11 cellular contexts compared by ENCODE assay signal in the genomic region with DNA sequence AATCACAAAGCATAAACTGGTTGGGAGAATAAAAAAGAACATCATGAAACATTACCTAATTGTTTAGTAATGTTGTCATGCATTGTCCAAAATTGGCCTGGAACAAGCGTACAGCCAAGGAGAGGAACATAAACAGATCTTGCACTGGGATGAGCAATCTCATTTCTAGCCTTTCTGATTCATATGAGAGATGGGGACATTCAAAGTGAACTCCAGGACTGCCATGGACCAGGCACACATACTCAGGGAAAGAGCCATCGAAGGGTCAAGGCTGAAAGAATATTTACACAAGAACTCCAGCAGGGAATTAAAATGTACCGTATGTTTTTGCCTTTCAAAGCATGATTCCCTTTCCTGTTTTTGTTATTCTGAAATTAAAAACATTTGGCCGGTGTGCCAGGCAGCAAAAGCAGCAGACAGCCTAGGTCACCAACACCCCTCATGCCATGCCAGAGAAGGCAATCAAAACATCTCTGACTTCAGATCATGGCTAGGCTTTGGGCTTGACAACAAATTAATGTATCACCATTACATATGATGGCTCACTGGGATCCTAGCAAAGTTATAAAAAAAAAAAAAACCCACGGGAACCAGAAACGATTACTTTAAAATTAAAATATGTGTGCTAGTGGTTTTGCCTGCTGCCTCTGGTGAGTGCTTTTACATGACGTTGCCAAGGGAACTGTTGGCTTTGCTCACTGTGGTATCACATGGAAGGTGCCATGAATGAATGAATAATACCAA.
A peak's percentile ranks its signal among the peaks of the same experiment; 100 is the strongest.
DNase-seq lines count a peak whose midpoint lies in the region; ATAC-seq, FAIRE-seq and TF ChIP-seq lines count a peak whose summit lies in the region.
"Had no signal": no experiment of that assay in that cellular context is flagged by ENCODE, and none has a peak within 500 bp of the region (broad histone marks: within the 10 kb centered on the region; RNA-seq: fewer than 3 reads in every experiment).

No MANE protein-coding gene starts in this region.

- peak; percentile 63 for ATAC-seq in lung (ENCODE audit: insufficient read depth, low FRiP score)
- no peak for ATAC-seq in HG03378 (IDR thresholded peaks at IDR 0.05; ENCODE audit: unreplicated experiment)
- ATAC-seq: SK-N-SH treated with all-trans-retinoic acid at 6 μM for 48 hours had no signal

- no peak overlapping the region for H3K4me3 Mint-ChIP-seq in nephron progenitor cell

- peaks cover 8 to 25% of the 10 kb centered on the region in 2 donors for H3K4me1 ChIP-seq in lung (ENCODE audit: control insufficient read depth in 2 of 2, insufficient read depth in 2 of 2, low read length in 2 of 2)
- no peaks in the 10 kb centered on the region for H3K4me1 ChIP-seq in thymus (ENCODE audit: control insufficient read depth, insufficient read depth, low read length)

- no peak overlapping the region for H3K27ac Mint-ChIP-seq in nephron progenitor cell

- no peak overlapping the region for H3K4me3 ChIP-seq in lung
- no peak overlapping the region for H3K4me3 ChIP-seq in thymus (ENCODE audit: low read length)

- H3K36me3 ChIP-seq in lung (ENCODE audit: control insufficient read depth in 2 of 2, insufficient read depth in 2 of 2, low read length in 2 of 2) (peaks cover 2 to 5% of the 10 kb centered on the region in 2 donors), thymus (ENCODE audit: control insufficient read depth, insufficient read depth) (no peaks in the 10 kb centered on the region)

- no peaks in the 10 kb centered on the region for H3K9me3 Mint-ChIP-seq in nephron progenitor cell

- H3K4me1 Mint-ChIP-seq in nephron progenitor cell = peaks cover 28% of the 10 kb centered on the region

- TF ChIP-seq CTCF in lung (IDR thresholded peaks at IDR 0.05; ENCODE audit: control extremely low read depth, extremely low read depth) (no peak), nephron progenitor cell (IDR thresholded peaks at IDR 0.05) (no peak)

- H3K9me3 ChIP-seq in lung (ENCODE audit: control insufficient read depth in 2 of 2, insufficient read depth in 1 of 2, low read length in 1 of 2) = no peaks in the 10 kb centered on the region
- no peaks in the 10 kb centered on the region for H3K9me3 ChIP-seq in thymus (ENCODE audit: control insufficient read depth)

- DNase-seq in RPMI7951 (ENCODE audit: low read depth) (peak; percentile 32), lung (ENCODE audit: low spot score) (no peak), nephron progenitor cell (no peak), NCI-H2107 treated with DMSO at 0.1 percent for 48 hours (lab: John Stamatoyannopoulos, UW; ENCODE audit: unreplicated experiment) (no peak), DMS114 treated with DMSO at 0.1 percent for 48 hours (lab: John Stamatoyannopoulos, UW; ENCODE audit: unreplicated experiment) (no peak)

- H3K27ac ChIP-seq in lung (ENCODE audit: low read depth in 1 of 2, low read length in 1 of 2) (peak overlapping the region; percentile 85 to 92), thymus (ENCODE audit: low read depth) (peak overlapping the region; percentile 12)

- H3K27me3 ChIP-seq in lung (ENCODE audit: control insufficient read depth, insufficient read depth) (no peaks in the 10 kb centered on the region), thymus (ENCODE audit: control insufficient read depth, insufficient read depth) (no peaks in the 10 kb centered on the region)

- H3K36me3 Mint-ChIP-seq in nephron progenitor cell (ENCODE audit: low read depth) = peaks cover 11% of the 10 kb centered on the region

- no peaks in the 10 kb centered on the region for H3K27me3 Mint-ChIP-seq in nephron progenitor cell (ENCODE audit: low read depth, poor library complexity)

- peak; percentile 51 for FAIRE-seq in endometrium (lab: Jason Lieb, UNC)
- FAIRE-seq: GM12891, H1 had no signal

- WGBS in lung, 2 donors = 43 to 71% methylated on average over 7 of the region's 7 CpGs
- WGBS in thymus = 91% methylated on average over 7 of the region's 7 CpGs
